ENCODE assay signal across 9 cellular contexts in genomic region chr1:95186149-95186548, GRCh38.
"Had no signal": no experiment of that assay in that cellular context is flagged by ENCODE, and none has a peak within 500 bp of the region (broad histone marks: within the 10 kb centered on the region; RNA-seq: fewer than 3 reads in every experiment).

No MANE protein-coding gene starts in this region.

- ATAC-seq: GM23338, HCT116 had no signal

- H3K27ac ChIP-seq: GM23248 had no signal

- H3K36me3 ChIP-seq: HAP-1 had no signal

- H3K9me3 ChIP-seq: HAP-1 had no signal

- H3K4me3 ChIP-seq: GM23248, GM23338, HAP-1 had no signal

- H3K4me1 ChIP-seq: HAP-1 had no signal

- DNase-seq: GM23248, GOT3, H7, H9, HCEC 1CT, HFFc6 had no signal
